In the genomic region with DNA sequence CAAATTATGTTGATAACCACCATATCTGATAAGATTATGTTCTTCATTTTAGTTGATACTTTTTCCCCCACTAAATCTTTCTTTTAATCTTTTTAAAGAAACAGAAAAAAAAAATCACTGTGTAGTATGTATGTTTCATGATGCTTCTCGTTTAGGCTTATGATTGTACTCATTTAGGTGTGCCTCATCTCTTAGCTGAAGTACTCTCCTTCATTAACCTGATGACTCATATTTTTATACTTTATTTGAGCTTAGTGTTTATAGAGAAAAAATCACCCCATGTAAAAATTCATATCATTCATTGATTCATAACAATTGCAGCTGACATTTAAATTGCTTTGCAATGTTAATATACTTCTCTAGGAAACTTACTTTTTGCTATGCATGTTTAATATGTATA, we compare ENCODE assay signal across 23 cellular contexts.
DNase-seq lines count a peak whose midpoint lies in the region; ATAC-seq, FAIRE-seq and TF ChIP-seq lines count a peak whose summit lies in the region.
"Had no signal": no experiment of that assay in that cellular context is flagged by ENCODE, and none has a peak within 500 bp of the region (broad histone marks: within the 10 kb centered on the region; RNA-seq: fewer than 3 reads in every experiment).

No MANE protein-coding gene starts in this region.

- H3K4me1 Mint-ChIP-seq in activated CD4-positive, alpha-beta T cell treated with anti-CD3 and anti-CD28 coated beads for 36 hours: peaks cover 17% of the 10 kb centered on the region

- peaks cover 18% of the 10 kb centered on the region for H3K36me3 Mint-ChIP-seq in activated CD4-positive, alpha-beta T cell treated with anti-CD3 and anti-CD28 coated beads for 36 hours (ENCODE audit: low read depth)

- DNase-seq in activated CD4-positive, alpha-beta T cell treated with anti-CD3 and anti-CD28 coated beads for 36 hours: no peak
- DNase-seq in activated CD4-positive, alpha-beta T cell treated with anti-CD3 and anti-CD28 coated beads for 4 hours: no peak
- DNase-seq in left lung: no peak
- DNase-seq in small intestine: no peak
- no peak for DNase-seq in NCI-H2196 (lab: John Stamatoyannopoulos, UW; ENCODE audit: unreplicated experiment)
- no peak for DNase-seq in sciatic nerve (ENCODE audit: low spot score)
- DNase-seq in NCI-H1092 treated with DMSO at 0.1 percent for 48 hours (lab: John Stamatoyannopoulos, UW): no peak
- DNase-seq: AML-193; C1 segment of cervical spinal cord; CD8-positive, alpha-beta memory T cell; GF-D8; MM.1S; NCI-H1092; NCI-H146; NCI-H2029; NCI-H345; NCI-H524 treated with DMSO at 0.1 percent for 48 hours; NCI-H82 had no signal

- H3K27me3 Mint-ChIP-seq in activated CD4-positive, alpha-beta T cell treated with anti-CD3 and anti-CD28 coated beads for 36 hours: no peaks in the 10 kb centered on the region
- H3K27me3 Mint-ChIP-seq: CD8-positive, alpha-beta memory T cell had no signal

- intact Hi-C loops in activated CD4-positive, alpha-beta T cell treated with anti-CD3 and anti-CD28 coated beads for 36 hours (cut with DNase I, micrococcal nuclease): no loop called here
- intact Hi-C loops in left lung (cut with DNase I) (no loop called here), sciatic nerve (cut with DNase I) (no loop called here)

- WGBS in small intestine, 3 donors: 55 to 71% (median 57%) methylated on average over 1 of the region's 1 CpG

- no peaks in the 10 kb centered on the region for H3K9me3 Mint-ChIP-seq in activated CD4-positive, alpha-beta T cell treated with anti-CD3 and anti-CD28 coated beads for 36 hours (ENCODE audit: low read depth)
- H3K9me3 Mint-ChIP-seq: CD8-positive, alpha-beta memory T cell had no signal

- H3K27ac ChIP-seq in left lung (no peak overlapping the region), small intestine (ENCODE audit: low read depth in 1 of 2, low read length in 1 of 2) (no peak overlapping the region)
- H3K27ac ChIP-seq: 22Rv1, SJSA1 had no signal

- ATAC-seq in activated CD4-positive, alpha-beta T cell treated with anti-CD3 and anti-CD28 coated beads for 36 hours: no peak
- ATAC-seq in left lung (peak; percentile 56), sciatic nerve (no peak)
- ATAC-seq: K562, Right ventricle myocardium inferior had no signal

- no peak overlapping the region for H3K4me3 Mint-ChIP-seq in activated CD4-positive, alpha-beta T cell treated with anti-CD3 and anti-CD28 coated beads for 36 hours
- H3K4me3 Mint-ChIP-seq: CD8-positive, alpha-beta memory T cell had no signal

- FAIRE-seq in endometrium (lab: Jason Lieb, UNC): peak; percentile 8
- peak; percentile 33 for FAIRE-seq in small intestine (lab: Jason Lieb, UNC)
- FAIRE-seq: K562 had no signal

- H3K27me3 ChIP-seq in left lung: no peaks in the 10 kb centered on the region
- H3K27me3 ChIP-seq in small intestine (ENCODE audit: control insufficient read depth in 2 of 2, insufficient read depth in 2 of 2, low read length in 2 of 2): no peaks in the 10 kb centered on the region
- H3K27me3 ChIP-seq: SJSA1 had no signal

- POLR2A ChIA-PET in activated CD4-positive, alpha-beta T cell treated with anti-CD3 and anti-CD28 coated beads for 36 hours (lab: Charles Lee): no interaction called here

- H3K36me3 ChIP-seq in left lung: peaks cover 0 to 7% of the 10 kb centered on the region in 2 donors
- peaks cover 0 to 2% of the 10 kb centered on the region in 2 donors for H3K36me3 ChIP-seq in small intestine (ENCODE audit: control insufficient read depth in 2 of 2, insufficient read depth in 2 of 2, low read length in 2 of 2)

- H3K4me3 ChIP-seq in left lung: no peak overlapping the region
- H3K4me3 ChIP-seq in small intestine (ENCODE audit: low read depth in 1 of 2, low read length in 2 of 2): no peak overlapping the region
- H3K4me3 ChIP-seq: K562, SJSA1 had no signal

- H3K9me3 ChIP-seq in left lung: no peaks in the 10 kb centered on the region
- no peaks in the 10 kb centered on the region for H3K9me3 ChIP-seq in small intestine (ENCODE audit: control insufficient read depth, low read depth)
- H3K9me3 ChIP-seq: SJSA1 had no signal

- no peak for TF ChIP-seq CTCF in left lung (IDR thresholded peaks at IDR 0.05)

- H3K4me1 ChIP-seq in left lung: no peaks in the 10 kb centered on the region
- H3K4me1 ChIP-seq in small intestine (ENCODE audit: control insufficient read depth in 2 of 2, insufficient read depth in 1 of 2, low read depth in 1 of 2, low read length in 1 of 2): no peaks in the 10 kb centered on the region
- H3K4me1 ChIP-seq: SJSA1 had no signal

- CTCF ChIA-PET in activated CD4-positive, alpha-beta T cell treated with anti-CD3 and anti-CD28 coated beads for 36 hours (lab: Charles Lee): no interaction called here

- peak overlapping the region; percentile 0 for H3K27ac Mint-ChIP-seq in activated CD4-positive, alpha-beta T cell treated with anti-CD3 and anti-CD28 coated beads for 36 hours
